Comparison of ENCODE assay signal across 8 cellular contexts in the genomic region with DNA sequence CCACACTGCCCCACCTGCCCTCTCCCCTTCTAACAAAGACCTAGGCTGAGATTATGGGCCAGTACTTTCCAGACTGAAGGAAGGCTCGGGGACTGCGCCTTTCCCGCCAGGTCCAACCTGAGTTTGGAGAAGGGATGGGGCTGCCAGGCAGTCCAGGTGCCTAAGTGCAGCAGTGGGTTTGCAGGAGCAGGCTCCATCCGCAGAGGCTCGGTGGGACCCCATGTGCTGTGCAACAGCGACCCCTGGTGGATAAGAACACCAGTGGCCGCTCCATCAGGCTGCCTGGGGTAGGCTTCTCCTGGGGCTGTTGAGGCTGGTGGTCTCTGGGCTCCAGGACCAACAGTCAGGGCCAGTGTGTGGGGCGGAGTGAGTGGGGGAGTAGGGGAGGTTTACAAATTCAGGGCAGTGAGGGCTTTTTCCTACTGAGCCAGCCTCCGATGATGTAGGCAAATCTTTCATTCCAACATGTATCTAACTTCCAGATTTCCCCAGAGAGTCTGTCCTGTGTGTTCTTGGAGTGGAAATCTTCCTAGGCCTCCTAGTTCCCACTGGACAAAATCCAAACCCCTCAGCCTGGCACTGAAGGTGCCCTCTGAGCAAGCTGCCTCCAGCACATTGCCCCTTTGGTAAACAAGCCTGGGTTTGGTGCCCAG.
A peak's percentile ranks its signal among the peaks of the same experiment; 100 is the strongest.
DNase-seq lines count a peak whose midpoint lies in the region; ATAC-seq and TF ChIP-seq lines count a peak whose summit lies in the region.

No MANE protein-coding gene starts in this region.

- H3K4me3 ChIP-seq in AG09309 (ENCODE audit: control insufficient read depth, low read depth, low read length) (no peak overlapping the region), cardiac fibroblast (replicated peaks in 1 of 2; ENCODE audit: low read depth in 2 of 2, low read length in 2 of 2) (no peak overlapping the region), kidney epithelial cell (ENCODE audit: low read depth, low read length) (no peak overlapping the region)

- ATAC-seq in GM18519 (IDR thresholded peaks at IDR 0.05; ENCODE audit: low FRiP score, unreplicated experiment) (peak; percentile 95), HG02973 (IDR thresholded peaks at IDR 0.05; ENCODE audit: unreplicated experiment) (peak; percentile 96)
- ATAC-seq in activated CD4-positive, CD25-positive, alpha-beta regulatory T cell treated with anti-CD3 and anti-CD28 coated beads, Interleukin-2, amount 50 U/mL, for 24 hours: peak; percentile 59 to 73

- no peaks in the 10 kb centered on the region for H3K36me3 ChIP-seq in kidney epithelial cell (ENCODE audit: control insufficient read depth, insufficient read depth, low read length)

- no peaks in the 10 kb centered on the region for H3K27me3 ChIP-seq in kidney epithelial cell (ENCODE audit: control insufficient read depth, insufficient read depth, low read length)

- DNase-seq in AG09309 (ENCODE audit: low read depth): no peak
- peak; percentile 12 for DNase-seq in NCI-H2029 treated with DMSO at 0.1 percent for 48 hours (lab: John Stamatoyannopoulos, UW)
- peak; percentile 72 to 73 for DNase-seq in cardiac fibroblast (ENCODE audit: low read depth in 2 of 2)
- DNase-seq in kidney epithelial cell (ENCODE audit: low read depth): no peak
- peak; percentile 78 to 79 for DNase-seq in stimulated activated CD4-positive, alpha-beta T cell treated with anti-CD3 and anti-CD28 coated beads, Interleukin-2, amount 100 ng/mL, for 48 hours

- peak; percentile 93 for TF ChIP-seq CTCF in AG09309 (IDR thresholded peaks at IDR 0.05; ENCODE audit: control insufficient read depth, insufficient read depth, low read depth, low read length, missing control alignments)
- peak; percentile 89 for TF ChIP-seq CTCF in cardiac fibroblast (IDR thresholded peaks at IDR 0.05; ENCODE audit: low read depth, low read length)
- peak; percentile 89 for TF ChIP-seq CTCF in kidney epithelial cell (IDR thresholded peaks at IDR 0.05; ENCODE audit: insufficient read depth, low read length, poor library complexity, severe bottlenecking)

Comparison
In these comparisons a context has a peak if more than half of its experiments do, and no peak if none do; other contexts are left out.
1. DNase-seq: peak in NCI-H2029 treated with DMSO at 0.1 percent for 48 hours (single experiment), cardiac fibroblast (2 of 2) and stimulated activated CD4-positive, alpha-beta T cell treated with anti-CD3 and anti-CD28 coated beads, Interleukin-2, amount 100 ng/mL, for 48 hours (2 of 2); none in AG09309 (single experiment) and kidney epithelial cell (single experiment).
2. Peak in every context shown above with its lines, with median percentiles within 50 percentile points of each other: CTCF ChIP-seq and ATAC-seq.